Comparison of ENCODE assay signal across 8 cellular contexts in genomic region chr17:76709077-76709950, GRCh38. TPM values are rescaled to one million over a fixed set of nuclear protein-coding genes. Genes with fewer than 3 reads are reported as not detected.
DNase-seq lines count a peak whose midpoint lies in the region; ATAC-seq and TF ChIP-seq lines count a peak whose summit lies in the region.

No MANE protein-coding gene starts in this region.

- H3K4me3 ChIP-seq in skeletal muscle tissue (ENCODE audit: low read length in 3 of 3): peak overlapping the region; percentile 51 to 85 (median 66)

- DNase-seq in C1 segment of cervical spinal cord (lab: John Stamatoyannopoulos, UW) (peak in 9 of 14 donors; percentile 22 to 71 (median 55)), LHCN-M2 (ENCODE audit: low read depth) (peak; percentile 98), MCF 10A (ENCODE audit: unreplicated experiment) (peak; percentile 58), iris pigment epithelial cell (ENCODE audit: low read depth) (peak; percentile 97), inferior parietal cortex (ENCODE audit: extremely low spot score) (no peak), HUDEP-2 (lab: John Stamatoyannopoulos, UW; ENCODE audit: unreplicated experiment in 76 of 76) (no peak)

- H3K27ac ChIP-seq in skeletal muscle tissue (ENCODE audit: low read depth, low read length): peak overlapping the region; percentile 83

- H3K9me3 ChIP-seq in skeletal muscle tissue (ENCODE audit: control insufficient read depth in 3 of 3, low read length in 3 of 3): no peaks in the 10 kb centered on the region

- H3K36me3 Mint-ChIP-seq in MCF 10A (ENCODE audit: insufficient read depth, unreplicated experiment): peaks cover 19% of the 10 kb centered on the region

- intact Hi-C loops in MCF 10A (cut with micrococcal nuclease): no loop called here

- TF ChIP-seq CTCF in MCF 10A (IDR thresholded peaks at IDR 0.05; ENCODE audit: unreplicated experiment): no peak

- peaks cover 37 to 50% (median 37%) of the 10 kb centered on the region in 3 donors for H3K4me1 ChIP-seq in skeletal muscle tissue (ENCODE audit: control insufficient read depth in 3 of 3, insufficient read depth in 3 of 3, low read length in 3 of 3)

- H3K27me3 ChIP-seq in skeletal muscle tissue (ENCODE audit: control insufficient read depth in 3 of 3, insufficient read depth in 3 of 3, low read length in 3 of 3): no peaks in the 10 kb centered on the region

- CTCF ChIA-PET in MCF 10A (lab: Yijun Ruan, JAX): interaction anchor here (0.8 to 1.0 kb wide), 2 partner anchors 14 to 112 kb away, joined by 3 to 4 read pairs; no protein-coding TSS in a partner anchor

- no peak for ATAC-seq in GM18870 (IDR thresholded peaks at IDR 0.05; ENCODE audit: unreplicated experiment)

- peaks cover 9% of the 10 kb centered on the region for H3K4me1 Mint-ChIP-seq in MCF 10A (ENCODE audit: insufficient read depth, unreplicated experiment)

- H3K27ac Mint-ChIP-seq in MCF 10A (ENCODE audit: low read depth, unreplicated experiment): peak overlapping the region; percentile 39

- POLR2A ChIA-PET in MCF 10A (lab: Yijun Ruan, JAX): interaction anchor here (0.6 to 2.5 kb wide), 8 partner anchors 18 to 355 kb away, joined by 3 to 12 read pairs (median 4); partner anchors contain the start of genes PRPSAP1 and SRSF2

- H3K27me3 Mint-ChIP-seq in MCF 10A (ENCODE audit: insufficient read depth, unreplicated experiment): no peaks in the 10 kb centered on the region

- H3K4me3 Mint-ChIP-seq in MCF 10A (ENCODE audit: unreplicated experiment): peak overlapping the region; percentile 76

- no peaks in the 10 kb centered on the region for H3K9me3 Mint-ChIP-seq in MCF 10A (ENCODE audit: unreplicated experiment)

- peaks cover 13 to 15% (median 15%) of the 10 kb centered on the region in 3 donors for H3K36me3 ChIP-seq in skeletal muscle tissue (ENCODE audit: control insufficient read depth in 3 of 3, insufficient read depth in 3 of 3, low read length in 3 of 3)

- peak overlapping the region; percentile 81 to 89 (median 85) for H3K9ac ChIP-seq in skeletal muscle tissue (ENCODE audit: low read depth in 1 of 3, low read length in 3 of 3)

- TSS peak; percentile 35 for BruUV-seq in MCF 10A (replicated peaks; lab: Mats Ljungman, UMichigan)

RNA-seq across cellular contexts. Expression of gene MXRA7, which starts 1.5 kb away (rescaled TPM):
- total RNA-seq in LHCN-M2 (2014; rRNA removed) (470 and 568 TPM in 2 replicates), MCF 10A (2022) (33.6 and 35.1 TPM in 2 replicates), skeletal muscle tissue (75.7 TPM)
- 354 TPM for polyA plus RNA-seq in LHCN-M2 (2012)

RNA-seq across cellular contexts. Expression of gene JMJD6, which starts 17.1 kb away (rescaled TPM):
- total RNA-seq in LHCN-M2 (2014; rRNA removed): 29.3 and 34.5 TPM in 2 replicates
- polyA plus RNA-seq in LHCN-M2 (2012): 36.2 TPM
- 29.4 and 45.8 TPM in 2 replicates for total RNA-seq in MCF 10A (2022)
- 6.8 TPM for total RNA-seq in skeletal muscle tissue

RNA-seq across cellular contexts. Expression of gene METTL23, which starts 17.3 kb away (rescaled TPM):
- total RNA-seq in LHCN-M2 (2014; rRNA removed): 40.5 and 41.2 TPM in 2 replicates
- 38.5 TPM for polyA plus RNA-seq in LHCN-M2 (2012)
- total RNA-seq in MCF 10A (2022): 35.1 and 37.1 TPM in 2 replicates
- 19.3 TPM for total RNA-seq in skeletal muscle tissue

RNA-seq across cellular contexts. Expression of gene SRSF2, which starts 27.8 kb away (rescaled TPM):
- total RNA-seq in LHCN-M2 (2014; rRNA removed) (387 and 481 TPM in 2 replicates), MCF 10A (2022) (161 and 168 TPM in 2 replicates), skeletal muscle tissue (52.2 TPM)
- polyA plus RNA-seq in LHCN-M2 (2012): 147 TPM

RNA-seq across cellular contexts. Expression of gene MFSD11, which starts 28.6 kb away (rescaled TPM):
- total RNA-seq in LHCN-M2 (2014; rRNA removed) (30.5 and 31.0 TPM in 2 replicates), MCF 10A (2022) (11.6 and 13.8 TPM in 2 replicates), skeletal muscle tissue (76.7 TPM)
- 15.2 TPM for polyA plus RNA-seq in LHCN-M2 (2012)

Comparison
In these comparisons a context has a peak if more than half of its experiments do, and no peak if none do; other contexts are left out.
1. DNase-seq: peak in C1 segment of cervical spinal cord (9 of 14), LHCN-M2 (single experiment), MCF 10A (single experiment) and iris pigment epithelial cell (single experiment); none in inferior parietal cortex (single experiment) and HUDEP-2 (0 of 76).